24 cellular contexts compared by ENCODE assay signal in genomic region chr15:40915679-40916078, GRCh38. TPM values are rescaled to one million over a fixed set of nuclear protein-coding genes. Genes with fewer than 3 reads are reported as not detected.
A peak's percentile ranks its signal among the peaks of the same experiment; 100 is the strongest.
DNase-seq lines count a peak whose midpoint lies in the region; ATAC-seq, FAIRE-seq and TF ChIP-seq lines count a peak whose summit lies in the region.
"Had no signal": no experiment of that assay in that cellular context is flagged by ENCODE, and none has a peak within 500 bp of the region (broad histone marks: within the 10 kb centered on the region; RNA-seq: fewer than 3 reads in every experiment).

No MANE protein-coding gene starts in this region.

- TF ChIP-seq CTCF in BE2C (IDR thresholded peaks at IDR 0.05; ENCODE audit: low read depth, low read length): no peak
- no peak for TF ChIP-seq CTCF in GM23338 (conservative IDR thresholded peaks at IDR 0.05; ENCODE audit: low read depth in 2 of 2)
- TF ChIP-seq CTCF in endothelial cell of umbilical vein (IDR thresholded peaks at IDR 0.05; ENCODE audit: extremely low read depth in 1 of 2, insufficient read depth in 1 of 2, low read depth in 1 of 2, low read length in 2 of 2): no peak
- no peak for TF ChIP-seq CTCF in psoas muscle (IDR thresholded peaks at IDR 0.05)

- no peaks in the 10 kb centered on the region for H3K36me3 Mint-ChIP-seq in GM23338 (ENCODE audit: low read depth)
- H3K36me3 Mint-ChIP-seq in activated naive CD4-positive, alpha-beta T cell treated with anti-CD3 and anti-CD28 coated beads for 36 hours (ENCODE audit: low read depth): no peaks in the 10 kb centered on the region
- H3K36me3 Mint-ChIP-seq: CD14-positive monocyte, IgD-negative memory B cell had no signal

- H3K27me3 Mint-ChIP-seq in GM23338 (ENCODE audit: insufficient read depth, low read depth, poor library complexity): peaks cover 25% of the 10 kb centered on the region
- H3K27me3 Mint-ChIP-seq in activated naive CD4-positive, alpha-beta T cell treated with anti-CD3 and anti-CD28 coated beads for 36 hours (ENCODE audit: low read depth): no peaks in the 10 kb centered on the region

- CTCF ChIA-PET in endothelial cell of umbilical vein (lab: Charles Lee): interaction anchor here (0.9 to 6.5 kb wide), 8 partner anchors 9 to 269 kb away, joined by 3 to 100 read pairs (median 9); partner anchors contain the start of genes DLL4 and VPS18
- CTCF ChIA-PET in activated naive CD4-positive, alpha-beta T cell treated with anti-CD3 and anti-CD28 coated beads for 36 hours (lab: Charles Lee): interaction anchor here (0.6 to 2.5 kb wide), 5 partner anchors 9 to 227 kb away, joined by 3 to 13 read pairs (median 4); no protein-coding TSS in a partner anchor

- POLR2A ChIA-PET in endothelial cell of umbilical vein (lab: Charles Lee): interaction anchor here (1.1 to 1.7 kb wide), 5 partner anchors 10 to 26 kb away, joined by 3 to 19 read pairs (median 4); partner anchors contain the start of gene DLL4

- H3K4me2 ChIP-seq in GM23338 (no peak overlapping the region), endothelial cell of umbilical vein (ENCODE audit: insufficient read depth, low read length) (no peak overlapping the region)
- H3K4me2 ChIP-seq: PC-9 had no signal

- 0 out of 2 replicates have a peak, but pooled peaks cover 10% of the 10 kb centered on the region for H3F3A ChIP-seq in GM23338 (replicated peaks; ENCODE audit: low read depth)

- dilution Hi-C loops in endothelial cell of umbilical vein (cut with MboI; ENCODE audit: extremely low pct_ligation_motif_present, low sequenced_read_pairs): no loop called here

- H3K9me3 ChIP-seq in BE2C (no peaks in the 10 kb centered on the region), endothelial cell of umbilical vein (replicated peaks; ENCODE audit: control insufficient read depth, insufficient read depth, low read length) (no peaks in the 10 kb centered on the region), psoas muscle (no peaks in the 10 kb centered on the region), SJCRH30 (replicated peaks) (no peaks in the 10 kb centered on the region)
- H3K9me3 ChIP-seq: MG63, SJSA1 had no signal

- no peak for TF ChIP-seq POLR2A in endothelial cell of umbilical vein (IDR thresholded peaks at IDR 0.05; ENCODE audit: low read depth, low read length)

- H3K27me3 ChIP-seq in BE2C (no peaks in the 10 kb centered on the region), GM23338 (ENCODE audit: insufficient read depth) (peaks cover 3% of the 10 kb centered on the region; the same call in 1 of the 2 replicates), endothelial cell of umbilical vein (ENCODE audit: control insufficient read depth in 2 of 2, insufficient read depth in 2 of 2, low read length in 2 of 2) (no peaks in the 10 kb centered on the region), psoas muscle (ENCODE audit: insufficient read depth in 3 of 3, low read length in 2 of 3) (no peaks in the 10 kb centered on the region), SJCRH30 (no peaks in the 10 kb centered on the region)
- H3K27me3 ChIP-seq: MG63, SJSA1 had no signal

- H2AFZ ChIP-seq in GM23338 (0 out of 2 replicates have a peak overlapping the region, but pooled peaks have one; percentile 56), endothelial cell of umbilical vein (ENCODE audit: low read depth, low read length) (no peak overlapping the region)
- H2AFZ ChIP-seq: PC-9 had no signal

- no peak for FAIRE-seq in endothelial cell of umbilical vein (lab: Jason Lieb, UNC)

- H3K79me2 ChIP-seq in GM23338 (replicated peaks; ENCODE audit: insufficient read depth): no peaks in the 10 kb centered on the region
- no peaks in the 10 kb centered on the region for H3K79me2 ChIP-seq in endothelial cell of umbilical vein (ENCODE audit: control insufficient read depth, insufficient read depth, low read length)

- no TSS peak for BruUV-seq in endothelial cell of umbilical vein (replicated peaks; lab: Mats Ljungman, UMichigan)

- DNase-seq in BE2C (peak; percentile 8), GM23338 (ENCODE audit: low spot score) (no peak), endothelial cell of umbilical vein (ENCODE audit: low read depth, low spot score) (no peak), psoas muscle (no peak), SJCRH30 (no peak), SW 1271 (lab: John Stamatoyannopoulos, UW) (no peak)
- no peak for DNase-seq in activated naive CD4-positive, alpha-beta T cell treated with anti-CD3 and anti-CD28 coated beads for 36 hours
- DNase-seq: COR-L47, DMS 273 treated with DMSO at 0.1 percent for 48 hours, DND-41, H7, Kasumi-1, MG63, NCI-H1048, NCI-H1436, NCI-H1930, NCI-H345, NCI-H524 treated with DMSO at 0.1 percent for 48 hours, PC-9 had no signal

- no peaks in the 10 kb centered on the region for H3K9me1 ChIP-seq in endothelial cell of umbilical vein (replicated peaks; ENCODE audit: control insufficient read depth, extremely low read depth, insufficient read depth, low read length)

- no peak overlapping the region for H3K27ac Mint-ChIP-seq in GM23338
- H3K27ac Mint-ChIP-seq in activated naive CD4-positive, alpha-beta T cell treated with anti-CD3 and anti-CD28 coated beads for 36 hours: no peak overlapping the region
- H3K27ac Mint-ChIP-seq: IgD-negative memory B cell had no signal

- intact Hi-C loops in endothelial cell of umbilical vein (cut with micrococcal nuclease) (loop anchor here (2.0 kb wide), 1 partner anchor 15 kb away; no protein-coding TSS in a partner anchor), psoas muscle (cut with DNase I) (no loop called here)
- intact Hi-C loops in activated naive CD4-positive, alpha-beta T cell treated with anti-CD3 and anti-CD28 coated beads for 36 hours (cut with micrococcal nuclease): no loop called here

- H3K4me1 ChIP-seq in BE2C (peaks cover 6% of the 10 kb centered on the region), GM23338 (ENCODE audit: insufficient read depth) (peaks cover 17% of the 10 kb centered on the region), endothelial cell of umbilical vein (ENCODE audit: control insufficient read depth, extremely low read depth, insufficient read depth, low read length) (peaks cover 41% of the 10 kb centered on the region), psoas muscle (no peaks in the 10 kb centered on the region), SJCRH30 (no peaks in the 10 kb centered on the region)

- no peak overlapping the region for H3K27ac ChIP-seq in GM23338 (ENCODE audit: low read depth)
- peak overlapping the region; percentile 69 for H3K27ac ChIP-seq in endothelial cell of umbilical vein (ENCODE audit: insufficient read depth, low read depth, low read length)
- H3K27ac ChIP-seq in psoas muscle: peak overlapping the region; percentile 30
- H3K27ac ChIP-seq in SJCRH30: no peak overlapping the region
- H3K27ac ChIP-seq: HL-60, PC-9, RWPE1, SJSA1 had no signal

- H3K36me3 ChIP-seq in BE2C (no peaks in the 10 kb centered on the region), GM23338 (ENCODE audit: insufficient read depth) (no peaks in the 10 kb centered on the region), endothelial cell of umbilical vein (ENCODE audit: control insufficient read depth in 2 of 2, extremely low read depth in 1 of 2, insufficient read depth in 2 of 2, low read length in 2 of 2) (no peaks in the 10 kb centered on the region), psoas muscle (ENCODE audit: insufficient read depth in 1 of 2, low read depth in 1 of 2) (no peaks in the 10 kb centered on the region), SJCRH30 (no peaks in the 10 kb centered on the region)
- H3K36me3 ChIP-seq: MG63, SJSA1 had no signal

- H3K4me1 Mint-ChIP-seq in GM23338: peaks cover 34% of the 10 kb centered on the region
- H3K4me1 Mint-ChIP-seq in activated naive CD4-positive, alpha-beta T cell treated with anti-CD3 and anti-CD28 coated beads for 36 hours (ENCODE audit: low read depth): no peaks in the 10 kb centered on the region

- no peak overlapping the region for H3K4me3 Mint-ChIP-seq in GM23338
- H3K4me3 Mint-ChIP-seq in activated naive CD4-positive, alpha-beta T cell treated with anti-CD3 and anti-CD28 coated beads for 36 hours: no peak overlapping the region
- H3K4me3 Mint-ChIP-seq: CD14-positive monocyte, IgD-negative memory B cell had no signal

- H3K4me3 ChIP-seq in BE2C (ENCODE audit: low read depth, low read length) (no peak overlapping the region), GM23338 (no peak overlapping the region), endothelial cell of umbilical vein (replicated peaks in 1 of 3; ENCODE audit: insufficient read depth in 1 of 3, low read depth in 1 of 3, low read length in 3 of 3) (no peak overlapping the region), psoas muscle (no peak overlapping the region), SJCRH30 (no peak overlapping the region)
- H3K4me3 ChIP-seq: MG63, PC-9, SJSA1 had no signal

- H3K9me2 ChIP-seq in GM23338 (ENCODE audit: insufficient read depth): no peaks in the 10 kb centered on the region

- ATAC-seq in GM23338 (no peak; the same call in 2 of the 3 replicates), psoas muscle (no peak)

- 67 to 78% (median 68%) methylated on average over 6 of the region's 6 CpGs for WGBS in psoas muscle, 3 donors

- H3K9ac ChIP-seq in endothelial cell of umbilical vein (replicated peaks; ENCODE audit: extremely low read depth, insufficient read depth, low read length): no peak overlapping the region

- no peaks in the 10 kb centered on the region for H3K9me3 Mint-ChIP-seq in GM23338
- no peaks in the 10 kb centered on the region for H3K9me3 Mint-ChIP-seq in activated naive CD4-positive, alpha-beta T cell treated with anti-CD3 and anti-CD28 coated beads for 36 hours
- H3K9me3 Mint-ChIP-seq: IgD-negative memory B cell had no signal

- H4K20me1 ChIP-seq in GM23338 (replicated peaks; ENCODE audit: insufficient read depth) (no peaks in the 10 kb centered on the region), endothelial cell of umbilical vein (replicated peaks; ENCODE audit: control insufficient read depth, extremely low read depth, insufficient read depth, low read length) (no peaks in the 10 kb centered on the region)

RNA-seq across cellular contexts. Expression of gene DLL4, which starts 13.5 kb away (rescaled TPM):
- 0.25 TPM for polyA plus RNA-seq in BE2C (2012; ENCODE audit: insufficient read depth, insufficient read length, low read depth)
- total RNA-seq in GM23338 (2014; rRNA removed; shearing (Covaris generic)): 0.31 and 0.62 TPM in 2 replicates
- polyA plus RNA-seq in GM23338 (2016; fragmentation: Nextera tagmentation; extraction: Ambion mirVana) (0.64 and 0.99 TPM in 2 replicates), endothelial cell of umbilical vein (25.5 and 57.8 TPM in 2 replicates), psoas muscle (1 to 10 TPM; 4.0 to 6.1 (median 6.0) TPM)
- total RNA-seq in endothelial cell of umbilical vein (55.2 and 75.8 TPM in 2 replicates), psoas muscle (10 to 100 TPM in 1 of 4 donors, 1 to 10 TPM in 3; 7.2 to 13.1 (median 9.2) TPM)
- 26.3 and 26.9 TPM in 2 replicates for polyA plus RNA-seq in endothelial cell of umbilical vein (2011; cell fraction: cytosol; rRNA removed)
- 173 and 179 TPM in 2 replicates for polyA plus RNA-seq in endothelial cell of umbilical vein (2011; cell fraction: nucleus; rRNA removed)
- polyA plus RNA-seq in endothelial cell of umbilical vein (2012): 3.9 and 5.5 TPM in 2 replicates
- 41.3 and 85.8 TPM in 2 replicates for polyA minus RNA-seq in endothelial cell of umbilical vein
- 7.6 TPM for polyA minus RNA-seq in endothelial cell of umbilical vein (2011; cell fraction: cytosol; rRNA and poly(A)+ RNA removed)
- polyA minus RNA-seq in endothelial cell of umbilical vein (2011; cell fraction: nucleus; rRNA and poly(A)+ RNA removed): 142 and 155 TPM in 2 replicates
- under 1 TPM in 1 of 2 experiments, not detected in 1; 0.14 TPM for total RNA-seq in activated naive CD4-positive, alpha-beta T cell treated with anti-CD3 and anti-CD28 coated beads for 36 hours
- total RNA-seq in SJCRH30 (2014; rRNA removed; shearing (Covaris generic)): 0.43 and 0.48 TPM in 2 replicates
- total RNA-seq: H7, SJSA1 had no signal
- polyA plus RNA-seq: CD14-positive monocyte, IgD-negative memory B cell had no signal

RNA-seq across cellular contexts. Expression of gene VPS18, which starts 21.4 kb away (rescaled TPM):
- 32.7 TPM for polyA plus RNA-seq in BE2C (2012; ENCODE audit: insufficient read depth, insufficient read length, low read depth)
- 39.4 and 42.5 TPM in 2 replicates for total RNA-seq in GM23338 (2014; rRNA removed; shearing (Covaris generic))
- polyA plus RNA-seq in GM23338 (2016; fragmentation: Nextera tagmentation; extraction: Ambion mirVana) (4.7 and 5.9 TPM in 2 replicates), endothelial cell of umbilical vein (29.3 and 34.1 TPM in 2 replicates), psoas muscle (10 to 100 TPM in 2 of 3 donors, 1 to 10 TPM in 1; 8.4 to 16.9 (median 12.3) TPM)
- total RNA-seq in endothelial cell of umbilical vein (32.8 and 33.3 TPM in 2 replicates), psoas muscle (10 to 100 TPM in 3 of 4 donors, 1 to 10 TPM in 1; 8.1 to 20.5 (median 16.3) TPM)
- 19.1 and 21.5 TPM in 2 replicates for polyA plus RNA-seq in endothelial cell of umbilical vein (2011; cell fraction: cytosol; rRNA removed)
- polyA plus RNA-seq in endothelial cell of umbilical vein (2011; cell fraction: nucleus; rRNA removed): 24.1 and 25.4 TPM in 2 replicates
- 22.5 and 22.6 TPM in 2 replicates for polyA plus RNA-seq in endothelial cell of umbilical vein (2012)
- polyA minus RNA-seq in endothelial cell of umbilical vein: 50.3 and 70.1 TPM in 2 replicates
- 41.5 TPM for polyA minus RNA-seq in endothelial cell of umbilical vein (2011; cell fraction: cytosol; rRNA and poly(A)+ RNA removed)
- polyA minus RNA-seq in endothelial cell of umbilical vein (2011; cell fraction: nucleus; rRNA and poly(A)+ RNA removed): 20.5 and 25.5 TPM in 2 replicates
- total RNA-seq in activated naive CD4-positive, alpha-beta T cell treated with anti-CD3 and anti-CD28 coated beads for 36 hours: 1 to 10 TPM; 3.3 to 3.4 TPM
- total RNA-seq in SJCRH30 (2014; rRNA removed; shearing (Covaris generic)): 16.6 and 17.3 TPM in 2 replicates

RNA-seq across cellular contexts. Expression of gene CHAC1, which starts 37.6 kb away (rescaled TPM):
- polyA plus RNA-seq in BE2C (2012; ENCODE audit: insufficient read depth, insufficient read length, low read depth): 96.0 TPM
- 112 and 124 TPM in 2 replicates for total RNA-seq in GM23338 (2014; rRNA removed; shearing (Covaris generic))
- polyA plus RNA-seq in GM23338 (2016; fragmentation: Nextera tagmentation; extraction: Ambion mirVana): 73.0 and 74.4 TPM in 2 replicates
- 4.6 and 5.6 TPM in 2 replicates for total RNA-seq in endothelial cell of umbilical vein
- polyA plus RNA-seq in endothelial cell of umbilical vein: 18.9 and 25.7 TPM in 2 replicates
- polyA plus RNA-seq in endothelial cell of umbilical vein (2011; cell fraction: cytosol; rRNA removed): 13.1 and 22.6 TPM in 2 replicates
- 25.1 and 29.0 TPM in 2 replicates for polyA plus RNA-seq in endothelial cell of umbilical vein (2011; cell fraction: nucleus; rRNA removed)
- polyA plus RNA-seq in endothelial cell of umbilical vein (2012): 3.2 and 4.3 TPM in 2 replicates
- 10.6 and 13.9 TPM in 2 replicates for polyA minus RNA-seq in endothelial cell of umbilical vein
- 31.1 TPM for polyA minus RNA-seq in endothelial cell of umbilical vein (2011; cell fraction: cytosol; rRNA and poly(A)+ RNA removed)
- 22.0 and 32.1 TPM in 2 replicates for polyA minus RNA-seq in endothelial cell of umbilical vein (2011; cell fraction: nucleus; rRNA and poly(A)+ RNA removed)
- total RNA-seq in psoas muscle: 100 to 1,000 TPM in 2 of 4 donors, 10 to 100 TPM in 1, 1 to 10 TPM in 1; 3.7 to 243 (median 96.3) TPM
- polyA plus RNA-seq in psoas muscle: 100 to 1,000 TPM in 1 of 3 donors, 10 to 100 TPM in 2; 14.0 to 129 (median 49.0) TPM
- 10 to 100 TPM; 19.8 to 20.2 TPM for total RNA-seq in activated naive CD4-positive, alpha-beta T cell treated with anti-CD3 and anti-CD28 coated beads for 36 hours
- 1.0 and 2.5 TPM in 2 replicates for total RNA-seq in SJCRH30 (2014; rRNA removed; shearing (Covaris generic))
- polyA plus RNA-seq: CD14-positive monocyte had no signal

RNA-seq across cellular contexts. Expression of gene RHOV, which starts 41.6 kb away (rescaled TPM):
- 0.34 TPM for polyA plus RNA-seq in BE2C (2012; ENCODE audit: insufficient read depth, insufficient read length, low read depth)
- total RNA-seq in GM23338 (2014; rRNA removed; shearing (Covaris generic)): 2.9 and 4.7 TPM in 2 replicates
- 3.0 and 4.4 TPM in 2 replicates for polyA plus RNA-seq in GM23338 (2016; fragmentation: Nextera tagmentation; extraction: Ambion mirVana)
- total RNA-seq in endothelial cell of umbilical vein: 0.18 and 0.20 TPM in 2 replicates
- polyA plus RNA-seq in endothelial cell of umbilical vein: 0.15 and 0.19 TPM in 2 replicates
- 0.04 and 0.08 TPM in 2 replicates for polyA plus RNA-seq in endothelial cell of umbilical vein (2011; cell fraction: cytosol; rRNA removed)
- 1.1 TPM in 2 replicates for polyA plus RNA-seq in endothelial cell of umbilical vein (2011; cell fraction: nucleus; rRNA removed)
- 0.23 and 0.35 TPM in 2 replicates for polyA plus RNA-seq in endothelial cell of umbilical vein (2012)
- 0.15 TPM in 1 of 2 replicates, not detected in the other for polyA minus RNA-seq in endothelial cell of umbilical vein
- 29.2 TPM for polyA minus RNA-seq in endothelial cell of umbilical vein (2011; cell fraction: cytosol; rRNA and poly(A)+ RNA removed)
- 0.38 and 0.96 TPM in 2 replicates for polyA minus RNA-seq in endothelial cell of umbilical vein (2011; cell fraction: nucleus; rRNA and poly(A)+ RNA removed)
- not detected for total RNA-seq in psoas muscle
- under 1 TPM in 2 of 3 donors, not detected in 1; 0.10 to 0.23 TPM for polyA plus RNA-seq in psoas muscle
- under 1 TPM in 1 of 2 experiments, not detected in 1; 0.22 TPM for total RNA-seq in activated naive CD4-positive, alpha-beta T cell treated with anti-CD3 and anti-CD28 coated beads for 36 hours
- total RNA-seq in SJCRH30 (2014; rRNA removed; shearing (Covaris generic)): 0.61 and 0.84 TPM in 2 replicates
- total RNA-seq: SJSA1 had no signal
- polyA plus RNA-seq: CD14-positive monocyte, IgD-negative memory B cell had no signal

Comparison
In these comparisons a context has a peak if more than half of its experiments do, and no peak if none do; other contexts are left out.
1. H3K27ac ChIP-seq: peak in endothelial cell of umbilical vein (single experiment) and psoas muscle (single experiment); none in GM23338 (single experiment) and SJCRH30 (single experiment).